ENCODE assay signal across 24 cellular contexts in the genomic region with DNA sequence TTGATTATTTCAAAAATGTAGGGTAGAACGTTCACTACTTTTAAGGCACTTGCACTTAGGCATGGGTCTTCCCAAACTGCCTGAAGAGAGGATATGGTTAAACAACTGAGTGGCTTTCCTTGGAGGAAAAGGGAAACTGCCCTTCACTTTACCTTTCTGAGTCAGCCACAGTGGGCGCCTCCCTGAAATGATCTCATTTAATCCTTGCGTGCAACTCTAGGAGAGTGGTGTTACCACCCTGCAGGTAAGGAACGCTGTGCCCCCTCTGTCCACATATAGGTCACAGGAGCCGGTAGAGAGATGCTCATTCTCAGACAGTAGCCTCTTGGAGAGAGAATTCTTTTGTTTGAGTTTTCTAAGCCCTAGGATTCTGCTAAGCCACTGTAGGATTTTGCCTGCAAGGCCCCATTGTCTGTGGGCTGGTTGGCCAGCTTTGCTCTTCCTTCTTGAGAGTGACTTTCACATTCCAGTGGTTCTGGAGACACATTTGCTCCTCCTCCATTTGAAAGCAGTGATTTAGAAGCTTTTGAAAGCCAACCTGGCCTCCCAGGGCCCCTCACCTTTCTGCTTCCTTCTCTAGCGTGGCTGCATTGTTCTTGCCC.
DNase-seq lines count a peak whose midpoint lies in the region; ATAC-seq, FAIRE-seq and TF ChIP-seq lines count a peak whose summit lies in the region.
"Had no signal": no experiment of that assay in that cellular context is flagged by ENCODE, and none has a peak within 500 bp of the region (broad histone marks: within the 10 kb centered on the region; RNA-seq: fewer than 3 reads in every experiment).

No MANE protein-coding gene starts in this region.

- no peak for TF ChIP-seq EP300 in GM12878 (IDR thresholded peaks at IDR 0.05; ENCODE audit: borderline replicate concordance in 1 of 2, control insufficient read depth in 1 of 2, low read depth in 2 of 2, low read length in 2 of 2)
- no peak for TF ChIP-seq EP300 in upper lobe of left lung (IDR thresholded peaks at IDR 0.05)

- POLR2A ChIA-PET in GM12878 (lab: Charles Lee) = no interaction called here

- DNase-seq in GM12878 (ENCODE audit: low read depth, low spot score) (no peak), kidney glomerular epithelial cell (lab: John Stamatoyannopoulos, UW) (peak; percentile 47), upper lobe of left lung (no peak), heart right ventricle (no peak)
- DNase-seq in activated effector memory CD4-positive, alpha-beta T cell treated with Interleukin-2 at 50 U/mL for 16 hours = no peak
- no peak for DNase-seq in stimulated activated CD4-positive, alpha-beta T cell treated with anti-CD3 and anti-CD28 coated beads, Interleukin-1b, Interleukin-23, amount 100 ng/mL, for 48 hours
- DNase-seq: activated CD8-positive, alpha-beta memory T cell treated with anti-CD3 and anti-CD28 coated beads, Interleukin-2, amount 10 ng/mL, durations not matched to agents 7 days and 5 days; activated gamma-delta T cell; anterior cingulate cortex; DND-41; head of caudate nucleus; NCI-H1417 treated with DMSO at 0.1 percent for 48 hours; NK-92 treated with Interleukin-12 subunit alpha and Interleukin-12 subunit beta, amount 100 ng/mL, for 24 hours; pancreas; SHP77; stimulated activated CD4-positive, alpha-beta T cell treated with anti-CD3 and anti-CD28 coated beads, Interleukin-4, amount 100 ng/mL, for 4 hours; T-helper 2 cell had no signal

- H3K4me3 ChIP-seq in HUES48 (ENCODE audit: low read depth, low read length) (no peak overlapping the region), GM12878 (no peak overlapping the region), upper lobe of left lung (no peak overlapping the region), heart right ventricle (no peak overlapping the region)
- H3K4me3 ChIP-seq: BLaER1, pancreas, thoracic aorta had no signal

- TF ChIP-seq POLR2A in GM12878 (IDR thresholded peaks at IDR 0.05; ENCODE audit: low read depth, low read length) = no peak
- no peak for TF ChIP-seq POLR2A in upper lobe of left lung (IDR thresholded peaks at IDR 0.05)

- H3K27ac ChIP-seq in HUES48 (ENCODE audit: low read depth, low read length) (peak overlapping the region; percentile 76), GM12878 (ENCODE audit: control insufficient read depth, insufficient read depth) (no peak overlapping the region), upper lobe of left lung (peak overlapping the region in 3 of 4 donors; percentile 14 to 83 (median 63)), heart right ventricle (no peak overlapping the region)
- H3K27ac ChIP-seq: BLaER1, epithelial cell of prostate, HL-60, KMS-11, pancreas, thoracic aorta had no signal

- intact Hi-C loops in GM12878 (cut with micrococcal nuclease; ENCODE audit: unreplicated experiment) (no loop called here), heart right ventricle (cut with DNase I) (no loop called here)

- RAD21 ChIA-PET in GM12878 (lab: Charles Lee; ENCODE audit: unreplicated experiment) = no interaction called here

- BruUV-seq in GM12878 (replicated peaks; lab: Mats Ljungman, UMichigan) = no TSS peak

- SMC1A ChIA-PET in GM12878 (lab: Charles Lee; ENCODE audit: uncharacterized antibody, unreplicated experiment) = no interaction called here

- H3K4me2 ChIP-seq in GM12878 (ENCODE audit: control insufficient read depth, insufficient read depth) = no peak overlapping the region
- H3K4me2 ChIP-seq: BLaER1, KMS-11 had no signal

- H3K79me2 ChIP-seq in GM12878 (ENCODE audit: control insufficient read depth, insufficient read depth, low read length) = no peaks in the 10 kb centered on the region

- H3K4me1 ChIP-seq in HUES48 (ENCODE audit: control insufficient read depth, insufficient read depth, low read length) = peaks cover 14% of the 10 kb centered on the region; the same call in 1 of the 2 replicates
- peaks cover 27% of the 10 kb centered on the region for H3K4me1 ChIP-seq in GM12878 (ENCODE audit: control insufficient read depth, insufficient read depth, low read length)
- peaks cover 36 to 65% (median 49%) of the 10 kb centered on the region in 4 donors for H3K4me1 ChIP-seq in upper lobe of left lung
- H3K4me1 ChIP-seq in heart right ventricle = peaks cover 0 to 48% (median 0%) of the 10 kb centered on the region in 9 donors
- H3K4me1 ChIP-seq: BLaER1 had no signal

- H3K9me3 ChIP-seq in HUES48 (ENCODE audit: control insufficient read depth, insufficient read depth, low read length) (no peaks in the 10 kb centered on the region), GM12878 (replicated peaks; ENCODE audit: control insufficient read depth, insufficient read depth, low read length) (no peaks in the 10 kb centered on the region), upper lobe of left lung (no peaks in the 10 kb centered on the region), heart right ventricle (peaks cover 0 to 4% (median 0%) of the 10 kb centered on the region in 11 donors)
- H3K9me3 ChIP-seq: BLaER1, pancreas, thoracic aorta had no signal

- in situ Hi-C loops in GM12878 (cut with MboI) = no loop called here

- peaks cover 58% of the 10 kb centered on the region for H3K36me3 ChIP-seq in HUES48 (ENCODE audit: control insufficient read depth, insufficient read depth, low read length)
- peaks cover 2 to 15% of the 10 kb centered on the region in 2 experiments; a peak in 2 of 4 replicates for H3K36me3 ChIP-seq in GM12878 (ENCODE audit: control insufficient read depth in 2 of 2, insufficient read depth in 2 of 2, low read length in 1 of 2)
- no peaks in the 10 kb centered on the region for H3K36me3 ChIP-seq in upper lobe of left lung
- no peaks in the 10 kb centered on the region for H3K36me3 ChIP-seq in heart right ventricle
- H3K36me3 ChIP-seq: BLaER1 had no signal

- no peak for ATAC-seq in GM12878
- ATAC-seq in upper lobe of left lung (ENCODE audit: low FRiP score in 2 of 2) = no peak
- no peak for ATAC-seq in heart right ventricle
- ATAC-seq: activated CD8-positive, alpha-beta memory T cell treated with anti-CD3 and anti-CD28 coated beads, Interleukin-2, amount 10 ng/mL, durations not matched to agents 7 days and 5 days; pancreas had no signal

- no peaks in the 10 kb centered on the region for H4K20me1 ChIP-seq in GM12878 (ENCODE audit: control insufficient read depth, insufficient read depth)
- H4K20me1 ChIP-seq: BLaER1 had no signal

- H3K27me3 ChIP-seq in HUES48 (ENCODE audit: control insufficient read depth, insufficient read depth, low read length) = no peaks in the 10 kb centered on the region
- H3K27me3 ChIP-seq in GM12878 (replicated peaks in 1 of 2; ENCODE audit: control insufficient read depth in 2 of 2, insufficient read depth in 2 of 2, low read length in 1 of 2) = no peaks in the 10 kb centered on the region
- H3K27me3 ChIP-seq in upper lobe of left lung = no peaks in the 10 kb centered on the region
- peaks cover 0 to 4% (median 0%) of the 10 kb centered on the region in 7 donors for H3K27me3 ChIP-seq in heart right ventricle
- H3K27me3 ChIP-seq: BLaER1, pancreas had no signal

- CTCF ChIA-PET in GM12878 (lab: Yijun Ruan, JAX) = no interaction called here

- no peak for FAIRE-seq in GM12878 (lab: Jason Lieb, UNC)
- FAIRE-seq: colon, pancreas had no signal

- H3K9ac ChIP-seq in HUES48 (ENCODE audit: low read depth, low read length) (no peak overlapping the region), GM12878 (ENCODE audit: control insufficient read depth, insufficient read depth, low read length) (no peak overlapping the region)
- H3K9ac ChIP-seq: BLaER1, KMS-11 had no signal

- no peak for TF ChIP-seq RAD21 in GM12878 (IDR thresholded peaks at IDR 0.05; ENCODE audit: insufficient read depth, low read depth, low read length)

- no peak overlapping the region for H2AFZ ChIP-seq in GM12878 (ENCODE audit: control insufficient read depth, low read depth, low read length)

- TF ChIP-seq CTCF in GM12878 (IDR thresholded peaks at IDR 0.05 in 2 of 3, conservative IDR thresholded peaks at IDR 0.05 in 1 of 3; ENCODE audit: control insufficient read depth in 2 of 3, extremely low read depth in 1 of 3, insufficient read depth in 1 of 3, low read depth in 3 of 3, low read length in 3 of 3) (no peak), upper lobe of left lung (IDR thresholded peaks at IDR 0.05) (no peak), heart right ventricle (IDR thresholded peaks at IDR 0.05) (no peak)

- 57% methylated on average over 6 of the region's 6 CpGs for WGBS in GM12878 (ENCODE audit: insufficient coverage, insufficient replicate concordance, low lambda C conversion rate, missing lambda C conversion rate)
- WGBS in upper lobe of left lung, 2 donors = 60 to 83% methylated on average over 5 to 6 of the region's 6 CpGs
- WGBS in heart right ventricle, 2 donors = 90 to 96% methylated on average over 6 of the region's 6 CpGs

TF ChIP-seq in GM12878, 131 proteins besides CTCF, POLR2A, EP300 and RAD21:
- TF ChIP-seq TCF3 (IDR thresholded peaks at IDR 0.05; ENCODE audit: borderline replicate concordance, insufficient read depth, low read depth, low read length) (no peak), NFIC (IDR thresholded peaks at IDR 0.05; ENCODE audit: low read depth, low read length) (no peak), EED (IDR thresholded peaks at IDR 0.05; ENCODE audit: low read depth) (peak; percentile 76), PAX5 (IDR thresholded peaks at IDR 0.05; ENCODE audit: borderline replicate concordance, low read depth, low read length) (no peak)

Comparison
In these comparisons a context has a peak if more than half of its experiments do, and no peak if none do; other contexts are left out.
1. H3K27ac ChIP-seq: peak in HUES48 (single experiment) and upper lobe of left lung (3 of 4); none in GM12878 (single experiment) and heart right ventricle (0 of 10).